1 cellular context compared by ENCODE assay signal in the genomic region with DNA sequence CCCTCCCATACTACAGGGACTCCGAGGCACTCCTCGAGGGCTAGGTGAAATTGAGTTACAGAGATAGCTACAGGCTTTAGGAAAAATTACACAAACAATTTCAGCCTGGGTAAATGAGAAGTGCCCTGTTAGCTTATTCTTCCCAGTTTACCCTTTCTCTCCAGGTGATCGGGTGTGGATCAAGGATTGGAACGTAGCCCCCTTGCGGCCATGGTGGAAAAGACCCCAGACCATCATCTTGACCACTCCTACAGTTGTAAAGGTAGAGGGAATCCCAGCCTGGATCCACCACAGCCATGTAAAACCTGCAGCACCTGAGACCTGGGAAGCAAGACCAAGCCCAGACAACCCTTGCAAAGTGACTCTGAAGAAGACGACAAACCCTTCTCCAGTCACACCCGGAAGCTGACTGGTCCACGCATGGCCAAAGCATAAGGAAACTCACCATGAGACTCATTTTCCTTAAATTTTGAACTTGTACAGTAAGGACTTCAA.
TF ChIP-seq lines count a peak whose summit lies in the region.

No MANE protein-coding gene starts in this region.

TF ChIP-seq in K562, 482 proteins besides CTCF, POLR2A, EP300 and RAD21 (continued from another document):
- TF ChIP-seq, protein P1, sequence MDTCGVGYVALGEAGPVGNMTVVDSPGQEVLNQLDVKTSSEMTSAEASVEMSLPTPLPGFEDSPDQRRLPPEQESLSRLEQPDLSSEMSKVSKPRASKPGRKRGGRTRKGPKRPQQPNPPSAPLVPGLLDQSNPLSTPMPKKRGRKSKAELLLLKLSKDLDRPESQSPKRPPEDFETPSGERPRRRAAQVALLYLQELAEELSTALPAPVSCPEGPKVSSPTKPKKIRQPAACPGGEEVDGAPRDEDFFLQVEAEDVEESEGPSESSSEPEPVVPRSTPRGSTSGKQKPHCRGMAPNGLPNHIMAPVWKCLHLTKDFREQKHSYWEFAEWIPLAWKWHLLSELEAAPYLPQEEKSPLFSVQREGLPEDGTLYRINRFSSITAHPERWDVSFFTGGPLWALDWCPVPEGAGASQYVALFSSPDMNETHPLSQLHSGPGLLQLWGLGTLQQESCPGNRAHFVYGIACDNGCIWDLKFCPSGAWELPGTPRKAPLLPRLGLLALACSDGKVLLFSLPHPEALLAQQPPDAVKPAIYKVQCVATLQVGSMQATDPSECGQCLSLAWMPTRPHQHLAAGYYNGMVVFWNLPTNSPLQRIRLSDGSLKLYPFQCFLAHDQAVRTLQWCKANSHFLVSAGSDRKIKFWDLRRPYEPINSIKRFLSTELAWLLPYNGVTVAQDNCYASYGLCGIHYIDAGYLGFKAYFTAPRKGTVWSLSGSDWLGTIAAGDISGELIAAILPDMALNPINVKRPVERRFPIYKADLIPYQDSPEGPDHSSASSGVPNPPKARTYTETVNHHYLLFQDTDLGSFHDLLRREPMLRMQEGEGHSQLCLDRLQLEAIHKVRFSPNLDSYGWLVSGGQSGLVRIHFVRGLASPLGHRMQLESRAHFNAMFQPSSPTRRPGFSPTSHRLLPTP (IDR thresholded peaks at IDR 0.05; ENCODE audit: borderline replicate concordance, extremely low read depth, insufficient read length) = no peak
- 0 out of 2 replicates have a peak, but pooled peaks have one; percentile 51 for TF ChIP-seq ZNF551 (CRISPR knock-in tag; IDR thresholded peaks at IDR 0.05)
- TF ChIP-seq TEAD1 (CRISPR knock-in tag; IDR thresholded peaks at IDR 0.05) = 0 out of 4 replicates have a peak, but pooled peaks of 1 of the 2 experiments have one; percentile 19
